Comparison of ENCODE assay signal across 19 cellular contexts in genomic region chr9:133946840-133947486, GRCh38. TPM values are rescaled to one million over a fixed set of nuclear protein-coding genes. Genes with fewer than 3 reads are reported as not detected.
DNase-seq lines count a peak whose midpoint lies in the region; ATAC-seq, FAIRE-seq and TF ChIP-seq lines count a peak whose summit lies in the region.
"Had no signal": no experiment of that assay in that cellular context is flagged by ENCODE, and none has a peak within 500 bp of the region (broad histone marks: within the 10 kb centered on the region; RNA-seq: fewer than 3 reads in every experiment).

No MANE protein-coding gene starts in this region.

- TF ChIP-seq POLR2A in GM12892 (IDR thresholded peaks at IDR 0.05; ENCODE audit: low read depth, low read length), result no peak

- POLR2A ChIA-PET in WTC11 (lab: Charles Lee), result interaction anchor here (0.7 kb wide), 1 partner anchor 203 kb away, joined by 3 read pairs; no protein-coding TSS in a partner anchor

- TF ChIP-seq CTCF in WTC11 (IDR thresholded peaks at IDR 0.05) (no peak), mesothelial cell of epicardium (IDR thresholded peaks at IDR 0.05; ENCODE audit: unreplicated experiment) (no peak), GM20000 (IDR thresholded peaks at IDR 0.05; ENCODE audit: extremely low read depth, missing control alignments) (no peak), GM10266 (IDR thresholded peaks at IDR 0.05; ENCODE audit: control insufficient read depth, insufficient read depth, low read depth, missing control alignments) (no peak)

- H3K4me1 Mint-ChIP-seq in WTC11, result peaks cover 15% of the 10 kb centered on the region
- H3K4me1 Mint-ChIP-seq in mesothelial cell of epicardium, result peaks cover 19% of the 10 kb centered on the region
- peaks cover 93% of the 10 kb centered on the region for H3K4me1 Mint-ChIP-seq in stimulated activated memory B cell treated with anti-CD40 and anti-IgM and Interleukin-4, amounts not matched to agents 10 μg/mL and 1 μg/mL and 100 μg/mL, for 72 hours

- H3K27ac Mint-ChIP-seq in WTC11 (peak overlapping the region; percentile 32; the same call in 1 of the 2 replicates), mesothelial cell of epicardium (peak overlapping the region; percentile 34)
- peak overlapping the region; percentile 87 for H3K27ac Mint-ChIP-seq in stimulated activated memory B cell treated with anti-CD40 and anti-IgM and Interleukin-4, amounts not matched to agents 10 μg/mL and 1 μg/mL and 100 μg/mL, for 72 hours

- ATAC-seq in WTC11 (no peak), HG03432 (IDR thresholded peaks at IDR 0.05; ENCODE audit: unreplicated experiment) (no peak)
- ATAC-seq in stimulated activated memory B cell treated with anti-CD40 and anti-IgM and Interleukin-4, amounts not matched to agents 10 μg/mL and 1 μg/mL and 100 μg/mL, for 72 hours, result no peak
- ATAC-seq: right lobe of liver had no signal

- H3K9me3 Mint-ChIP-seq in WTC11 (no peaks in the 10 kb centered on the region), mesothelial cell of epicardium (no peaks in the 10 kb centered on the region)
- no peaks in the 10 kb centered on the region for H3K9me3 Mint-ChIP-seq in stimulated activated memory B cell treated with anti-CD40 and anti-IgM and Interleukin-4, amounts not matched to agents 10 μg/mL and 1 μg/mL and 100 μg/mL, for 72 hours
- H3K9me3 Mint-ChIP-seq: brain, nephron had no signal

- CTCF ChIA-PET in WTC11 (lab: Charles Lee), result interaction anchor here (0.5 to 1.5 kb wide), 4 partner anchors 9 to 140 kb away, joined by 3 to 6 read pairs (median 4); no protein-coding TSS in a partner anchor

- H3K36me3 Mint-ChIP-seq in WTC11 (no peaks in the 10 kb centered on the region), mesothelial cell of epicardium (peaks cover under 1% of the 10 kb centered on the region)
- H3K36me3 Mint-ChIP-seq in stimulated activated memory B cell treated with anti-CD40 and anti-IgM and Interleukin-4, amounts not matched to agents 10 μg/mL and 1 μg/mL and 100 μg/mL, for 72 hours, result peaks cover 19% of the 10 kb centered on the region

- FAIRE-seq in GM12892 (lab: Jason Lieb, UNC), result peak; percentile 38
- FAIRE-seq: HTR-8/SVneo had no signal

- H3K27me3 Mint-ChIP-seq in WTC11 (ENCODE audit: low read depth) (no peaks in the 10 kb centered on the region), mesothelial cell of epicardium (ENCODE audit: low read depth) (no peaks in the 10 kb centered on the region)
- no peaks in the 10 kb centered on the region for H3K27me3 Mint-ChIP-seq in stimulated activated memory B cell treated with anti-CD40 and anti-IgM and Interleukin-4, amounts not matched to agents 10 μg/mL and 1 μg/mL and 100 μg/mL, for 72 hours
- H3K27me3 Mint-ChIP-seq: brain had no signal

- DNase-seq in GM12892 (ENCODE audit: insufficient read length) (no peak), WTC11 (ENCODE audit: low spot score) (no peak), mesothelial cell of epicardium (ENCODE audit: low spot score in 2 of 2, unreplicated experiment in 2 of 2) (peak in 1 of 2 experiments; percentile 6), GM20000 (ENCODE audit: low spot score) (no peak), GM10266 (ENCODE audit: extremely low spot score) (no peak)
- DNase-seq in activated CD4-positive, alpha-beta T cell treated with anti-CD3 and anti-CD28 coated beads, Interleukin-2, amount 50 U/mL, for 48 hours, result no peak
- DNase-seq: activated naive CD4-positive, alpha-beta T cell treated with Interleukin-2 at 50 U/mL for 16 hours; HCEC 1CT; NCI-H446 treated with DMSO at 0.1 percent for 48 hours; SHP77; stimulated activated CD4-positive, alpha-beta T cell treated with anti-CD3 and anti-CD28 coated beads, Interleukin-4, amount 100 ng/mL, for 24 hours; stimulated activated naive CD4-positive, alpha-beta T cell; T-helper 9 cell had no signal

- H3K4me3 Mint-ChIP-seq in WTC11 (no peak overlapping the region), mesothelial cell of epicardium (no peak overlapping the region)
- H3K4me3 Mint-ChIP-seq in stimulated activated memory B cell treated with anti-CD40 and anti-IgM and Interleukin-4, amounts not matched to agents 10 μg/mL and 1 μg/mL and 100 μg/mL, for 72 hours, result peak overlapping the region; percentile 77
- H3K4me3 Mint-ChIP-seq: brain, nephron had no signal

TF ChIP-seq in WTC11, 78 proteins besides CTCF, POLR2A, EP300 and RAD21:
- TF ChIP-seq ZNF532 (CRISPR knock-in tag; IDR thresholded peaks at IDR 0.05; ENCODE audit: borderline replicate concordance) (no peak), SMAD4 (CRISPR knock-in tag; IDR thresholded peaks at IDR 0.05) (no peak)

RNA-seq across cellular contexts. Expression of gene VAV2, which starts 45.2 kb away (rescaled TPM):
- 22.2 TPM for polyA plus RNA-seq in GM12892 (2012; ENCODE audit: missing spikeins)
- total RNA-seq in WTC11 (2021) (31.1 to 39.7 TPM (median 34.9 TPM) in 3 replicates), mesothelial cell of epicardium (57.5 to 62.1 TPM (median 61.9 TPM) in 3 replicates)

Comparison
In these comparisons a context has a peak if more than half of its experiments do, and no peak if none do; other contexts are left out.
1. H3K27ac Mint-ChIP-seq: peak in every context shown above with its lines; median percentile 87 in stimulated activated memory B cell treated with anti-CD40 and anti-IgM and Interleukin-4, amounts not matched to agents 10 μg/mL and 1 μg/mL and 100 μg/mL, for 72 hours; 34 in mesothelial cell of epicardium; 32 in WTC11.